In genomic region chr14:94364037-94364436, GRCh38 we compare ENCODE assay signal across 33 cellular contexts. TPM values are rescaled to one million over a fixed set of nuclear protein-coding genes. Genes with fewer than 3 reads are reported as not detected.
"Had no signal": no experiment of that assay in that cellular context is flagged by ENCODE, and none has a peak within 500 bp of the region (broad histone marks: within the 10 kb centered on the region; RNA-seq: fewer than 3 reads in every experiment).

No MANE protein-coding gene starts in this region.

- DNase-seq: activated CD4-positive, alpha-beta memory T cell treated with anti-CD3 and anti-CD28 coated beads for 36 hours; activated CD4-positive, alpha-beta T cell treated with anti-CD3 and anti-CD28 coated beads, Interleukin-2, amount 10 ng/mL, durations not matched to agents 24 days and 14 days; activated CD8-positive, alpha-beta memory T cell treated with anti-CD3 and anti-CD28 coated beads, Interleukin-2, amount 50 U/mL, for 4 hours; activated naive CD8-positive, alpha-beta T cell treated with anti-CD3 and anti-CD28 coated beads, Interleukin-2, amount 50 U/mL, for 24 hours; activated T-cell treated with anti-CD3 and anti-CD28 coated beads, Interleukin-2, amount 50 U/mL, for 1 hour; amygdala; central memory CD4-positive, alpha-beta T cell; effector CD8-positive, alpha-beta T cell; hippocampal formation; kidney; left colon; midbrain; natural killer cell; occipital lobe; spleen; stimulated activated naive CD4-positive, alpha-beta T cell treated with Interleukin-2 at 50 U/mL for 16 hours; T-helper 1 cell; T-helper 9 cell; testis; trophoblast cell; uterus had no signal

- FAIRE-seq: kidney, TTC549 had no signal

- H3K4me1 Mint-ChIP-seq: activated naive CD4-positive, alpha-beta T cell treated with anti-CD3 and anti-CD28 coated beads, Interleukin-2, amount 50 U/mL, for 24 hours; natural killer cell had no signal

- H3K36me3 ChIP-seq: breast epithelium, gastroesophageal sphincter, neural progenitor cell, right atrium auricular region, spleen, uterus had no signal

- H3K27ac ChIP-seq: breast epithelium, gastroesophageal sphincter, neural progenitor cell, right atrium auricular region, spleen, testis, uterus, VCaP had no signal

- H3K9me3 Mint-ChIP-seq: activated CD4-positive, alpha-beta memory T cell treated with anti-CD3 and anti-CD28 coated beads for 36 hours; activated CD4-positive, alpha-beta T cell treated with anti-CD3 and anti-CD28 coated beads, Interleukin-2, amount 10 ng/mL, durations not matched to agents 24 days and 14 days; activated naive CD4-positive, alpha-beta T cell treated with anti-CD3 and anti-CD28 coated beads, Interleukin-2, amount 50 U/mL, for 24 hours; activated naive CD8-positive, alpha-beta T cell treated with anti-CD3 and anti-CD28 coated beads, Interleukin-2, amount 50 U/mL, for 24 hours; natural killer cell; neural progenitor cell had no signal

- H3K9ac ChIP-seq: neural progenitor cell had no signal

- H3K36me3 Mint-ChIP-seq: activated CD4-positive, alpha-beta memory T cell treated with anti-CD3 and anti-CD28 coated beads for 36 hours; activated naive CD4-positive, alpha-beta T cell treated with anti-CD3 and anti-CD28 coated beads, Interleukin-2, amount 50 U/mL, for 24 hours; natural killer cell; neural progenitor cell had no signal

- H3K4me1 ChIP-seq: breast epithelium, gastroesophageal sphincter, right atrium auricular region, spleen, testis, uterus had no signal

- H3K4me3 Mint-ChIP-seq: activated CD4-positive, alpha-beta memory T cell treated with anti-CD3 and anti-CD28 coated beads for 36 hours; activated CD4-positive, alpha-beta T cell treated with anti-CD3 and anti-CD28 coated beads, Interleukin-2, amount 10 ng/mL, durations not matched to agents 24 days and 14 days; activated naive CD4-positive, alpha-beta T cell treated with anti-CD3 and anti-CD28 coated beads, Interleukin-2, amount 50 U/mL, for 24 hours; activated naive CD8-positive, alpha-beta T cell treated with anti-CD3 and anti-CD28 coated beads, Interleukin-2, amount 50 U/mL, for 24 hours; natural killer cell; neural progenitor cell had no signal

- H3K27me3 ChIP-seq: breast epithelium, neural progenitor cell, right atrium auricular region, testis, uterus had no signal

- ATAC-seq: activated naive CD8-positive, alpha-beta T cell treated with anti-CD3 and anti-CD28 coated beads, Interleukin-2, amount 50 U/mL, for 24 hours; gastroesophageal sphincter; left colon had no signal

- H3K4me3 ChIP-seq: breast epithelium, gastroesophageal sphincter, neural progenitor cell, right atrium auricular region, spleen, testis, uterus had no signal

- H3K4me2 ChIP-seq: neural progenitor cell had no signal

- H3K27ac Mint-ChIP-seq: activated CD4-positive, alpha-beta memory T cell treated with anti-CD3 and anti-CD28 coated beads for 36 hours; activated CD4-positive, alpha-beta T cell treated with anti-CD3 and anti-CD28 coated beads, Interleukin-2, amount 10 ng/mL, durations not matched to agents 24 days and 14 days; activated naive CD4-positive, alpha-beta T cell treated with anti-CD3 and anti-CD28 coated beads, Interleukin-2, amount 50 U/mL, for 24 hours; activated naive CD8-positive, alpha-beta T cell treated with anti-CD3 and anti-CD28 coated beads, Interleukin-2, amount 50 U/mL, for 24 hours; natural killer cell; neural progenitor cell had no signal

- H3K9me3 ChIP-seq: breast epithelium, gastroesophageal sphincter, right atrium auricular region, spleen, testis, uterus had no signal

RNA-seq across cellular contexts. Expression of gene SERPINA2, which starts 2.5 kb away (rescaled TPM):
- total RNA-seq: activated CD4-positive, alpha-beta memory T cell treated with anti-CD3 and anti-CD28 coated beads for 36 hours; activated CD4-positive, alpha-beta T cell treated with anti-CD3 and anti-CD28 coated beads, Interleukin-2, amount 10 ng/mL, durations not matched to agents 24 days and 14 days; activated CD8-positive, alpha-beta memory T cell treated with anti-CD3 and anti-CD28 coated beads for 36 hours; breast epithelium; dermis microvascular lymphatic vessel endothelial cell; epithelial cell of proximal tubule; gastroesophageal sphincter; kidney; left colon; lower leg skin; natural killer cell; occipital lobe; pulmonary artery endothelial cell; right atrium auricular region; spleen; testis; uterus had no signal
- polyA plus RNA-seq: spleen had no signal

RNA-seq across cellular contexts. Expression of gene SERPINA1, which starts 24.4 kb away (rescaled TPM):
- total RNA-seq: dermis microvascular lymphatic vessel endothelial cell, pulmonary artery endothelial cell had no signal

RNA-seq across cellular contexts. Expression of gene SERPINA6, which starts 40.9 kb away (rescaled TPM):
- total RNA-seq: activated CD4-positive, alpha-beta memory T cell treated with anti-CD3 and anti-CD28 coated beads for 36 hours; activated CD4-positive, alpha-beta T cell treated with anti-CD3 and anti-CD28 coated beads, Interleukin-2, amount 10 ng/mL, durations not matched to agents 24 days and 14 days; activated CD8-positive, alpha-beta memory T cell treated with anti-CD3 and anti-CD28 coated beads for 36 hours; dermis microvascular lymphatic vessel endothelial cell; gastroesophageal sphincter; lower leg skin; natural killer cell; occipital lobe; pulmonary artery endothelial cell; right atrium auricular region; spleen; testis had no signal
- polyA plus RNA-seq: spleen had no signal
